In the genomic region with DNA sequence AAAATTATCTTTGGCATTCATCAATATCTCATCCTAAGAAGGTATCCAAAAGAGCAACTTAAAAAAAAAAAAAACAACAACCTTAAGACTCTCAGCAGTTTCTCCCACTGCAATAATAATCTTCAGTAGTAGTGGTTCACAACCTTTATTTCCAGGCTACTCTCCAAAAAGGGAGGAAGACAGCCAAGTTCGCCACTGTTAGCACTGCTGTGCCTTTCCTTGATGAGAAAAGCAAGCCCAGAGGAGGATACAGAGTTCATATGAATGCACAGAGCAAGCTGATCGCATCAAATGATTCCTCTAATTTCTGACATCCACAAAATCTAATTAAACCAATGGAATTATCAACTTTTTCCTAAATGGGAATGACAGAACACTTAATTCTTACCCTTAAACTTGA, we compare ENCODE assay signal across 20 cellular contexts.
A peak's percentile ranks its signal among the peaks of the same experiment; 100 is the strongest.
DNase-seq lines count a peak whose midpoint lies in the region; ATAC-seq and TF ChIP-seq lines count a peak whose summit lies in the region.
"Had no signal": no experiment of that assay in that cellular context is flagged by ENCODE, and none has a peak within 500 bp of the region (broad histone marks: within the 10 kb centered on the region; RNA-seq: fewer than 3 reads in every experiment).

No MANE protein-coding gene starts in this region.

- peak overlapping the region in 2 of 5 experiments; percentile 31 to 49 for H3K4me3 Mint-ChIP-seq in brain
- H3K4me3 Mint-ChIP-seq: activated CD4-positive, alpha-beta T cell treated with anti-CD3 and anti-CD28 coated beads, Interleukin-2, amount 10 ng/mL, durations not matched to agents 24 days and 14 days; activated naive CD8-positive, alpha-beta T cell treated with anti-CD3 and anti-CD28 coated beads, Interleukin-2, amount 10 ng/mL, durations not matched to agents 7 days and 5 days; activated T-helper 17 cell treated with anti-CD3 and anti-CD28 coated beads, Interleukin-2, amount 50 U/mL, for 72 hours; nephron had no signal

- no peak for ATAC-seq in GM21723 (IDR thresholded peaks at IDR 0.05; ENCODE audit: unreplicated experiment)
- no peak for ATAC-seq in GM21360 (IDR thresholded peaks at IDR 0.05; ENCODE audit: unreplicated experiment)
- ATAC-seq: left cardiac atrium; stimulated activated naive CD8-positive, alpha-beta T cell treated with anti-CD3 and anti-CD28 coated beads, Interleukin-15, Interleukin-2, amounts not matched to agents 100 U/mL and 50 U/mL, for 24 hours had no signal

- H3K27ac Mint-ChIP-seq in brain: peak overlapping the region in 4 of 5 experiments; percentile 29 to 96 (median 83)
- H3K27ac Mint-ChIP-seq: activated CD4-positive, alpha-beta T cell treated with anti-CD3 and anti-CD28 coated beads, Interleukin-2, amount 10 ng/mL, durations not matched to agents 24 days and 14 days; activated naive CD8-positive, alpha-beta T cell treated with anti-CD3 and anti-CD28 coated beads, Interleukin-2, amount 10 ng/mL, durations not matched to agents 7 days and 5 days; activated T-helper 17 cell treated with anti-CD3 and anti-CD28 coated beads, Interleukin-2, amount 50 U/mL, for 72 hours; nephron had no signal

- DNase-seq in NAMALWA (ENCODE audit: low spot score) (peak; percentile 14), fibroblast of the conjunctiva (ENCODE audit: low read depth) (peak; percentile 3), putamen (ENCODE audit: low spot score) (peak; percentile 22), NCI-H446 treated with DMSO at 0.1 percent for 48 hours (lab: John Stamatoyannopoulos, UW) (no peak), GOT3 (lab: John Stamatoyannopoulos, UW) (no peak)
- DNase-seq: activated CD4-positive, alpha-beta T cell treated with anti-CD3 and anti-CD28 coated beads, Interleukin-2, amount 10 ng/mL, durations not matched to agents 24 days and 14 days; activated naive CD8-positive, alpha-beta T cell treated with anti-CD3 and anti-CD28 coated beads, Interleukin-2, amount 10 ng/mL, durations not matched to agents 7 days and 5 days; AML-193; erythroblast; glutamatergic neuron; left cardiac atrium; posterior cingulate gyrus; Right ventricle myocardium superior; stimulated activated naive CD8-positive, alpha-beta T cell treated with anti-CD3 and anti-CD28 coated beads, Interleukin-15, Interleukin-2, amounts not matched to agents 100 U/mL and 50 U/mL, for 24 hours; tibial artery had no signal

- peaks cover 60% of the 10 kb centered on the region for H3K4me1 Mint-ChIP-seq in brain
- H3K4me1 Mint-ChIP-seq: activated T-helper 17 cell treated with anti-CD3 and anti-CD28 coated beads, Interleukin-2, amount 50 U/mL, for 72 hours had no signal

- peaks cover 38% of the 10 kb centered on the region for H3K36me3 Mint-ChIP-seq in brain

- H3K9me3 Mint-ChIP-seq in brain: no peaks in the 10 kb centered on the region
- H3K9me3 Mint-ChIP-seq: activated CD4-positive, alpha-beta T cell treated with anti-CD3 and anti-CD28 coated beads, Interleukin-2, amount 10 ng/mL, durations not matched to agents 24 days and 14 days; activated naive CD8-positive, alpha-beta T cell treated with anti-CD3 and anti-CD28 coated beads, Interleukin-2, amount 10 ng/mL, durations not matched to agents 7 days and 5 days; activated T-helper 17 cell treated with anti-CD3 and anti-CD28 coated beads, Interleukin-2, amount 50 U/mL, for 72 hours; nephron had no signal

- TF ChIP-seq CTCF in brain (conservative IDR thresholded peaks at IDR 0.05): no peak

- no peaks in the 10 kb centered on the region for H3K27me3 Mint-ChIP-seq in brain
- H3K27me3 Mint-ChIP-seq: activated CD4-positive, alpha-beta T cell treated with anti-CD3 and anti-CD28 coated beads, Interleukin-2, amount 10 ng/mL, durations not matched to agents 24 days and 14 days; activated naive CD8-positive, alpha-beta T cell treated with anti-CD3 and anti-CD28 coated beads, Interleukin-2, amount 10 ng/mL, durations not matched to agents 7 days and 5 days; activated T-helper 17 cell treated with anti-CD3 and anti-CD28 coated beads, Interleukin-2, amount 50 U/mL, for 72 hours had no signal

Comparison
In these comparisons a context has a peak if more than half of its experiments do, and no peak if none do; other contexts are left out.
1. DNase-seq: peak in NAMALWA (single experiment), fibroblast of the conjunctiva (single experiment) and putamen (single experiment); none in NCI-H446 treated with DMSO at 0.1 percent for 48 hours (single experiment) and GOT3 (single experiment).